In the genomic region with DNA sequence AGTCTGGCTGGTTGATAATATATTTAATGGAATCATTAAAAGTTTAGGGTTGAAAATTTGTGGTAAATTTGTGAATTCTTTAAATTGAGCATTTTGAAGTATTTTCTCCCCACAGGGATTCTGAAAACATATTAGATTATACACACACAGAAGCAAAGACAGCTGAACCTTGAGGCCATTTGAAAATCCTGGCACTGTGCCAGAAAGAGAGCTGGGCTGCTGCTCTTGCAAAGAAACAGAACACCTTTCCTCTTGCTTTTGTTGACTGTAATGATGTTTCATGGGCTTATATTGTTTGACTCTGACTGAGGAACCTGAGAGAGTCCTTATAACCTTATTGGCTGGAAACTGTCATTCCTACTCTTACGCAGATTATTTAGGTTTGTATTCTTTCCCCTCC, we compare ENCODE assay signal across 13 cellular contexts. TPM values are rescaled to one million over a fixed set of nuclear protein-coding genes. Genes with fewer than 3 reads are reported as not detected.
DNase-seq lines count a peak whose midpoint lies in the region; ATAC-seq and TF ChIP-seq lines count a peak whose summit lies in the region.
"Had no signal": no experiment of that assay in that cellular context is flagged by ENCODE, and none has a peak within 500 bp of the region (broad histone marks: within the 10 kb centered on the region; RNA-seq: fewer than 3 reads in every experiment).

No MANE protein-coding gene starts in this region.

- DNase-seq in MCF 10A (ENCODE audit: unreplicated experiment) (peak; percentile 30), mammary epithelial cell (no peak), NCI-H345 (lab: John Stamatoyannopoulos, UW) (peak; percentile 94), thyroid gland (peak; percentile 46 to 50), SKM-1 (lab: John Stamatoyannopoulos, UW; ENCODE audit: unreplicated experiment) (no peak)
- DNase-seq in central memory CD8-positive, alpha-beta T cell (ENCODE audit: low spot score in 2 of 2) = no peak
- no peak for DNase-seq in activated CD4-positive, alpha-beta T cell treated with anti-CD3 and anti-CD28 coated beads, Interleukin-2, amount 10 ng/mL, durations not matched to agents 24 days and 14 days
- DNase-seq: GDM1 had no signal

- CTCF ChIA-PET in MCF 10A (lab: Yijun Ruan, JAX) = interaction anchor here (0.7 to 1.2 kb wide), 3 partner anchors 19 to 468 kb away, joined by 3 to 4 read pairs (median 3); no protein-coding TSS in a partner anchor
- CTCF ChIA-PET in mammary epithelial cell (lab: Charles Lee; ENCODE audit: low non-redundant PET) = no interaction called here

- no peak for TF ChIP-seq POLR2A in thyroid gland (IDR thresholded peaks at IDR 0.05)

- in situ Hi-C loops in mammary epithelial cell (cut with MboI; ENCODE audit: low sequenced_read_pairs in 2 of 2) = no loop called here

- POLR2A ChIA-PET in MCF 10A (lab: Yijun Ruan, JAX) = interaction anchor here (1.1 to 1.6 kb wide), 3 partner anchors 16 to 53 kb away, joined by 3 to 4 read pairs (median 3); no protein-coding TSS in a partner anchor

- peaks cover 14% of the 10 kb centered on the region for H3K4me1 Mint-ChIP-seq in MCF 10A (ENCODE audit: insufficient read depth, unreplicated experiment)
- peaks cover 39% of the 10 kb centered on the region for H3K4me1 Mint-ChIP-seq in central memory CD8-positive, alpha-beta T cell
- H3K4me1 Mint-ChIP-seq in activated CD4-positive, alpha-beta T cell treated with anti-CD3 and anti-CD28 coated beads, Interleukin-2, amount 10 ng/mL, durations not matched to agents 24 days and 14 days = peaks cover 33% of the 10 kb centered on the region

- no peak overlapping the region for H3K4me2 ChIP-seq in mammary epithelial cell (ENCODE audit: insufficient read depth, low read depth, low read length)
- H3K4me2 ChIP-seq: GM23338 had no signal

- H3K4me1 ChIP-seq in mammary epithelial cell (ENCODE audit: insufficient read depth, low read length) (peaks cover 10% of the 10 kb centered on the region), thyroid gland (peaks cover 4 to 6% of the 10 kb centered on the region in 2 donors)

- no peak overlapping the region for H3K4me3 ChIP-seq in mammary epithelial cell (replicated peaks in 1 of 3; ENCODE audit: insufficient read depth in 1 of 3, low read depth in 2 of 3, low read length in 3 of 3)
- H3K4me3 ChIP-seq in thyroid gland (replicated peaks in 1 of 3) = no peak overlapping the region
- H3K4me3 ChIP-seq: GM23338 had no signal

- no peaks in the 10 kb centered on the region for H4K20me1 ChIP-seq in mammary epithelial cell (ENCODE audit: insufficient read depth, low read length)

- peaks cover 48% of the 10 kb centered on the region for H3K36me3 Mint-ChIP-seq in MCF 10A (ENCODE audit: insufficient read depth, unreplicated experiment)
- H3K36me3 Mint-ChIP-seq in central memory CD8-positive, alpha-beta T cell (ENCODE audit: insufficient read depth) = peaks cover 37% of the 10 kb centered on the region
- H3K36me3 Mint-ChIP-seq in activated CD4-positive, alpha-beta T cell treated with anti-CD3 and anti-CD28 coated beads, Interleukin-2, amount 10 ng/mL, durations not matched to agents 24 days and 14 days (ENCODE audit: low read depth) = peaks cover 48% of the 10 kb centered on the region

- TF ChIP-seq CTCF in MCF 10A (IDR thresholded peaks at IDR 0.05; ENCODE audit: unreplicated experiment) (no peak), mammary epithelial cell (conservative IDR thresholded peaks at IDR 0.05 in 1 of 2, IDR thresholded peaks at IDR 0.05 in 1 of 2; ENCODE audit: extremely low read depth in 1 of 2, insufficient read depth in 1 of 2, low read depth in 1 of 2, low read length in 2 of 2) (no peak), thyroid gland (IDR thresholded peaks at IDR 0.05) (no peak)

- peaks cover 92% of the 10 kb centered on the region for H3K79me2 ChIP-seq in mammary epithelial cell (ENCODE audit: insufficient read depth, low read length)

- no peak for ATAC-seq in central memory CD8-positive, alpha-beta T cell (replicated peaks; ENCODE audit: extremely low read depth, poor library complexity, severe bottlenecking)
- ATAC-seq in GM19463 (IDR thresholded peaks at IDR 0.05; ENCODE audit: unreplicated experiment) = no peak
- ATAC-seq: GM23338; Panc1; stimulated activated memory B cell treated with anti-CD40 and anti-IgM and Interleukin-4, amounts not matched to agents 10 μg/mL and 1 μg/mL and 100 μg/mL, for 72 hours had no signal

- no peaks in the 10 kb centered on the region for H3K9me3 Mint-ChIP-seq in MCF 10A (ENCODE audit: unreplicated experiment)
- H3K9me3 Mint-ChIP-seq in central memory CD8-positive, alpha-beta T cell = no peaks in the 10 kb centered on the region
- H3K9me3 Mint-ChIP-seq in activated CD4-positive, alpha-beta T cell treated with anti-CD3 and anti-CD28 coated beads, Interleukin-2, amount 10 ng/mL, durations not matched to agents 24 days and 14 days = no peaks in the 10 kb centered on the region
- H3K9me3 Mint-ChIP-seq: GM23338; neural crest cell; stimulated activated memory B cell treated with anti-CD40 and anti-IgM and Interleukin-4, amounts not matched to agents 10 μg/mL and 1 μg/mL and 100 μg/mL, for 72 hours had no signal

- H3K27ac ChIP-seq in mammary epithelial cell (ENCODE audit: insufficient read depth, low read depth, low read length) (no peak overlapping the region), thyroid gland (no peak overlapping the region)

- BruUV-seq in MCF 10A (replicated peaks; lab: Mats Ljungman, UMichigan) (no TSS peak), mammary epithelial cell (replicated peaks; lab: Mats Ljungman, UMichigan) (no TSS peak)

- H3K27ac Mint-ChIP-seq in MCF 10A (ENCODE audit: low read depth, unreplicated experiment) = no peak overlapping the region
- H3K27ac Mint-ChIP-seq in central memory CD8-positive, alpha-beta T cell (ENCODE audit: low read depth) = peak overlapping the region; percentile 38
- H3K27ac Mint-ChIP-seq in activated CD4-positive, alpha-beta T cell treated with anti-CD3 and anti-CD28 coated beads, Interleukin-2, amount 10 ng/mL, durations not matched to agents 24 days and 14 days = no peak overlapping the region
- H3K27ac Mint-ChIP-seq: GM23338; stimulated activated memory B cell treated with anti-CD40 and anti-IgM and Interleukin-4, amounts not matched to agents 10 μg/mL and 1 μg/mL and 100 μg/mL, for 72 hours had no signal

- no peaks in the 10 kb centered on the region for H3K27me3 Mint-ChIP-seq in MCF 10A (ENCODE audit: insufficient read depth, unreplicated experiment)
- no peaks in the 10 kb centered on the region for H3K27me3 Mint-ChIP-seq in central memory CD8-positive, alpha-beta T cell
- H3K27me3 Mint-ChIP-seq in activated CD4-positive, alpha-beta T cell treated with anti-CD3 and anti-CD28 coated beads, Interleukin-2, amount 10 ng/mL, durations not matched to agents 24 days and 14 days = no peaks in the 10 kb centered on the region
- H3K27me3 Mint-ChIP-seq: stimulated activated memory B cell treated with anti-CD40 and anti-IgM and Interleukin-4, amounts not matched to agents 10 μg/mL and 1 μg/mL and 100 μg/mL, for 72 hours had no signal

- H3K9me3 ChIP-seq in mammary epithelial cell (replicated peaks; ENCODE audit: insufficient read depth, low read length) = no peaks in the 10 kb centered on the region
- no peaks in the 10 kb centered on the region for H3K9me3 ChIP-seq in thyroid gland

- H3K36me3 ChIP-seq in mammary epithelial cell (ENCODE audit: insufficient read depth, low read length) (peaks cover 12% of the 10 kb centered on the region), thyroid gland (no peaks in the 10 kb centered on the region)

- H2AFZ ChIP-seq in mammary epithelial cell (ENCODE audit: low read depth, low read length) = no peak overlapping the region
- H2AFZ ChIP-seq: GM23338 had no signal

- H3K9ac ChIP-seq in mammary epithelial cell (ENCODE audit: insufficient read depth, low read length) = no peak overlapping the region

- 100% methylated on average over 1 of the region's 1 CpG for WGBS in mammary epithelial cell (ENCODE audit: low coverage, missing lambda C conversion rate)
- WGBS in thyroid gland, 2 donors = 93 to 97% methylated on average over 1 of the region's 1 CpG

- no peaks in the 10 kb centered on the region for H3K27me3 ChIP-seq in mammary epithelial cell (ENCODE audit: insufficient read depth, low read length)
- H3K27me3 ChIP-seq in thyroid gland = no peaks in the 10 kb centered on the region

- intact Hi-C loops in MCF 10A (cut with micrococcal nuclease) (loop anchor here (5.0 kb wide), 1 partner anchor 127 kb away; no protein-coding TSS in a partner anchor), mammary epithelial cell (cut with micrococcal nuclease) (no loop called here), thyroid gland (cut with DNase I) (no loop called here)
- intact Hi-C loops in activated CD4-positive, alpha-beta T cell treated with anti-CD3 and anti-CD28 coated beads, Interleukin-2, amount 10 ng/mL, durations not matched to agents 24 days and 14 days (cut with micrococcal nuclease) = loop anchor here (5.0 kb wide), 1 partner anchor 822 kb away; a partner anchor contains a TSS

- no peak overlapping the region for H3K4me3 Mint-ChIP-seq in MCF 10A (ENCODE audit: unreplicated experiment)
- H3K4me3 Mint-ChIP-seq in central memory CD8-positive, alpha-beta T cell = no peak overlapping the region
- H3K4me3 Mint-ChIP-seq in activated CD4-positive, alpha-beta T cell treated with anti-CD3 and anti-CD28 coated beads, Interleukin-2, amount 10 ng/mL, durations not matched to agents 24 days and 14 days = no peak overlapping the region
- H3K4me3 Mint-ChIP-seq: GM23338; neural crest cell; stimulated activated memory B cell treated with anti-CD40 and anti-IgM and Interleukin-4, amounts not matched to agents 10 μg/mL and 1 μg/mL and 100 μg/mL, for 72 hours had no signal

- dilution Hi-C loops in mammary epithelial cell (cut with HindIII; ENCODE audit: low sequenced_read_pairs) = no loop called here

RNA-seq across cellular contexts. Expression of a gene that starts 4.8 kb away (rescaled TPM):
- total RNA-seq in MCF 10A (2022) (40.5 and 40.9 TPM in 2 replicates), mammary epithelial cell (10 to 100 TPM; 49.5 to 56.8 TPM), thyroid gland (10 to 100 TPM; 38.7 to 64.0 (median 55.4) TPM)
- polyA plus RNA-seq in mammary epithelial cell = 34.9 TPM
- 165 TPM for polyA minus RNA-seq in mammary epithelial cell
- total RNA-seq in activated CD4-positive, alpha-beta T cell treated with anti-CD3 and anti-CD28 coated beads, Interleukin-2, amount 10 ng/mL, durations not matched to agents 24 days and 14 days = 79.5 and 84.1 TPM in 2 replicates

RNA-seq across cellular contexts. Expression of a gene that starts 52.5 kb away (rescaled TPM):
- total RNA-seq in MCF 10A (2022) = 85.9 and 95.6 TPM in 2 replicates
- total RNA-seq in mammary epithelial cell = 100 to 1,000 TPM in 1 of 2 donors, 10 to 100 TPM in 1; 85.1 to 118 TPM
- 121 TPM for polyA plus RNA-seq in mammary epithelial cell
- polyA minus RNA-seq in mammary epithelial cell = 136 TPM
- 100 to 1,000 TPM; 114 to 161 (median 135) TPM for total RNA-seq in thyroid gland
- total RNA-seq in activated CD4-positive, alpha-beta T cell treated with anti-CD3 and anti-CD28 coated beads, Interleukin-2, amount 10 ng/mL, durations not matched to agents 24 days and 14 days = 151 and 154 TPM in 2 replicates

Comparison
In these comparisons a context has a peak if more than half of its experiments do, and no peak if none do; other contexts are left out.
1. DNase-seq: peak in MCF 10A (single experiment), NCI-H345 (single experiment) and thyroid gland (2 of 2); none in mammary epithelial cell (single experiment), central memory CD8-positive, alpha-beta T cell (0 of 2), SKM-1 (single experiment) and activated CD4-positive, alpha-beta T cell treated with anti-CD3 and anti-CD28 coated beads, Interleukin-2, amount 10 ng/mL, durations not matched to agents 24 days and 14 days (single experiment).
2. intact Hi-C loops: an anchor here in MCF 10A (5.0 kb wide) and activated CD4-positive, alpha-beta T cell treated with anti-CD3 and anti-CD28 coated beads, Interleukin-2, amount 10 ng/mL, durations not matched to agents 24 days and 14 days (5.0 kb wide); none called in mammary epithelial cell and thyroid gland.